6 cellular contexts compared by ENCODE assay signal in the genomic region with DNA sequence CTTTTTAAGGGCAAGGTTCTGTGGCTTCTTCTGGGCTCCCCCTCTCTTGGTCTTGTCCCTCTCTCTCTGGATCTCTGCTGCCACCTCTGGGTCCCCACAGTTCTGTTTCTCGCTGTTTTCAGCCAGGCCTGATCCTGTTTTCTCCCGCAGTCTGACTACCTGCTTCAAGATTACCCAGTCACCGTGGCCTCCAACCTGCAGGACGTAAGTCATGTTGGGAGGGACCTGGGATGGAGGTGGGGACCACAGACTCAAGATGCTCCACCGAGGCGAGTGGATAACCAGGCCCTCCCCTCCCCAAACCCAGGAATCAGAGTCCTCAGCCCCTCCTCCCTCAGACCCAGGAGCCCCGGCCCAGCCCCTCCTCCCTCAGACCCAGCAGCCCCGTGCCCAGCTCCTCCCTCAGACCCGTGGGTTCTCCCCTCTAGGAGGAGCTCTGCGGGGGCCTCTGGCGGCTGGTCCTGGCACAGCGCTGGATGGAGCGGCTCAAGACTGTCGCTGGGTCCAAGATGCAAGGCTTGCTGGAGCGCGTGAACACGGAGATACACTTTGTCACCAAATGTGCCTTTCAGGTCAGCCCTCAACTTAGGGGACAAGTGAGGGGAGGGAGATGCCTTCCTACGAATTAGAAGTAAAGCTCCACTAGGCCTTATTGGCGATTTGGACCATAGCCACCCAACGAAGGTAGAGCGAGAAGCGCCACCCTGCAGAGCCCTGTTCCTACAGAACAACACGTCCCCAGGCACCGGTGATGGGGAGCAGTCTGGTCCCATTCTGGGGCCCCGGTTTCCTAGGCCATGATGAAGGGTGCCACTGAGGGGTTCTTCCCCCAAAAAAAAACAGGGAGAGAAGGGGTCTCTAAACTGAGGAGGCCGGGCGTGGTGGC. TPM values are rescaled to one million over a fixed set of nuclear protein-coding genes. Genes with fewer than 3 reads are reported as not detected.
DNase-seq lines count a peak whose midpoint lies in the region; ATAC-seq, FAIRE-seq and TF ChIP-seq lines count a peak whose summit lies in the region.

No MANE protein-coding gene starts in this region.

- H3K9me3 ChIP-seq in HepG2 (ENCODE audit: low read length) (no peaks in the 10 kb centered on the region), right lobe of liver (no peaks in the 10 kb centered on the region), lower lobe of right lung (no peaks in the 10 kb centered on the region), prostate gland (no peaks in the 10 kb centered on the region)

- ATAC-seq in HepG2 (peak; percentile 81), right lobe of liver (no peak), lower lobe of right lung (peak; percentile 13 to 29), GM21390 (IDR thresholded peaks at IDR 0.05; ENCODE audit: unreplicated experiment) (no peak)

- H3K4me2 ChIP-seq in HepG2 (ENCODE audit: low read depth, low read length) = peak overlapping the region; percentile 68

- no TSS peak for BruUV-seq in HepG2 (replicated peaks; lab: Mats Ljungman, UMichigan)

- TF ChIP-seq POLR2A in HepG2 (IDR thresholded peaks at IDR 0.05; ENCODE audit: insufficient read depth in 1 of 2, low read depth in 2 of 2, low read length in 2 of 2) = no peak
- TF ChIP-seq POLR2A in right lobe of liver (IDR thresholded peaks at IDR 0.05) = no peak
- TF ChIP-seq POLR2A in prostate gland (IDR thresholded peaks at IDR 0.05) = no peak

- H3K4me1 ChIP-seq in HepG2 (ENCODE audit: insufficient read depth, low read length) (peaks cover 51% of the 10 kb centered on the region), right lobe of liver (peaks cover 0 to 5% (median 0%) of the 10 kb centered on the region in 4 donors), lower lobe of right lung (peaks cover 10% of the 10 kb centered on the region), prostate gland (replicated peaks) (no peaks in the 10 kb centered on the region)

- FAIRE-seq in HepG2 (lab: Jason Lieb, UNC) = peak; percentile 67

- H3K4me3 ChIP-seq in HepG2 (replicated peaks in 1 of 3; ENCODE audit: insufficient read depth in 1 of 3, low read depth in 2 of 3, low read length in 3 of 3) (peak overlapping the region in 2 of 3 experiments; percentile 5 to 60; a peak in 2 of 6 replicates), right lobe of liver (no peak overlapping the region), lower lobe of right lung (no peak overlapping the region), prostate gland (no peak overlapping the region)

- TF ChIP-seq EP300 in HepG2 (IDR thresholded peaks at IDR 0.05; ENCODE audit: low read depth in 2 of 2, low read length in 2 of 2) (no peak), HepG2 (CRISPR knock-in tag; IDR thresholded peaks at IDR 0.05; ENCODE audit: borderline replicate concordance) (no peak)

- in situ Hi-C loops in HepG2 (cut with HindIII; ENCODE audit: extremely low pct_ligation_motif_present, low pct_unique_long_range_greater_than_20kb) = no loop called here

- TF ChIP-seq CTCF in HepG2 (CRISPR knock-in tag; IDR thresholded peaks at IDR 0.05) = peak; percentile 81
- TF ChIP-seq CTCF in right lobe of liver (IDR thresholded peaks at IDR 0.05) = no peak
- peak; percentile 33 for TF ChIP-seq CTCF in lower lobe of right lung (IDR thresholded peaks at IDR 0.05)
- TF ChIP-seq CTCF in prostate gland (IDR thresholded peaks at IDR 0.05) = peak in 1 of 4 experiments; percentile 47

- H2AFZ ChIP-seq in HepG2 (ENCODE audit: low read length) = no peak overlapping the region

- H3K27me3 ChIP-seq in HepG2 (ENCODE audit: control insufficient read depth in 1 of 2, insufficient read depth in 2 of 2, low read length in 2 of 2) (no peaks in the 10 kb centered on the region; a peak in 1 of 5 replicates), right lobe of liver (no peaks in the 10 kb centered on the region), lower lobe of right lung (ENCODE audit: low read depth) (no peaks in the 10 kb centered on the region), prostate gland (replicated peaks; ENCODE audit: insufficient read depth) (no peaks in the 10 kb centered on the region)

- DNase-seq in HepG2 (ENCODE audit: low spot score) (no peak), right lobe of liver (no peak), lower lobe of right lung (no peak), prostate gland (ENCODE audit: low spot score) (no peak)
- peak; percentile 58 for DNase-seq in activated effector memory CD4-positive, alpha-beta T cell treated with Interleukin-2 at 50 U/mL for 16 hours

- intact Hi-C loops in HepG2 (cut with micrococcal nuclease; ENCODE audit: unreplicated experiment) = no loop called here
- intact Hi-C loops in right lobe of liver (cut with DNase I) = no loop called here
- intact Hi-C loops in lower lobe of right lung (cut with DNase I) = no loop called here
- intact Hi-C loops in prostate gland (cut with DNase I) = no loop called here

- CTCF ChIA-PET in HepG2 (lab: Yijun Ruan, JAX; ENCODE audit: low intra/inter-chr PET ratio, low total read pairs) = interaction anchor here (1.2 to 1.3 kb wide), 2 partner anchors 33 to 84 kb away, joined by 3 to 5 read pairs; no protein-coding TSS in a partner anchor

- peak; percentile 36 for TF ChIP-seq RAD21 in HepG2 (CRISPR knock-in tag; IDR thresholded peaks at IDR 0.05)

- no peaks in the 10 kb centered on the region for H4K20me1 ChIP-seq in HepG2 (ENCODE audit: insufficient read depth, low read length)

- H3K27ac ChIP-seq in HepG2 (ENCODE audit: extremely low read length, insufficient read depth, low read length) (no peak overlapping the region), right lobe of liver (no peak overlapping the region), lower lobe of right lung (no peak overlapping the region), prostate gland (no peak overlapping the region)

- 0 out of 2 replicates have a peak overlapping the region, but pooled peaks have one; percentile 21 for H3K9ac ChIP-seq in HepG2 (ENCODE audit: insufficient read depth, low read depth, low read length)

- 35% methylated on average over 22 of the region's 27 CpGs for WGBS in HepG2 (ENCODE audit: low lambda C conversion rate)
- 74% methylated on average over 6 of the region's 27 CpGs for WGBS in right lobe of liver (ENCODE audit: insufficient coverage, low coverage, low lambda C conversion rate, missing lambda C conversion rate)
- 59% methylated on average over 27 of the region's 27 CpGs for WGBS in prostate gland

- no peaks in the 10 kb centered on the region for H3K36me3 ChIP-seq in HepG2 (replicated peaks in 1 of 2; ENCODE audit: control insufficient read depth in 1 of 2, insufficient read depth in 2 of 2, low read length in 2 of 2)
- H3K36me3 ChIP-seq in right lobe of liver = no peaks in the 10 kb centered on the region
- H3K36me3 ChIP-seq in lower lobe of right lung = no peaks in the 10 kb centered on the region
- H3K36me3 ChIP-seq in prostate gland = no peaks in the 10 kb centered on the region

- H3K79me2 ChIP-seq in HepG2 (ENCODE audit: insufficient read depth, low read length) = no peaks in the 10 kb centered on the region

- POLR2A ChIA-PET in HepG2 (lab: Yijun Ruan, JAX) = interaction anchor here (0.6 to 1.3 kb wide), 8 partner anchors 12 to 164 kb away, joined by 3 to 24 read pairs (median 4); a partner anchor contains a TSS

RNA-seq across cellular contexts. Expression of a gene that starts 2.2 kb away (rescaled TPM):
- total RNA-seq in HepG2 (2016; rRNA removed; fragmentation: Illumina TruSeq; extraction: Trizol) (0.58 and 1.5 TPM in 2 replicates), right lobe of liver (1 to 10 TPM in 5 of 6 experiments, under 1 TPM in 1; 0.80 to 4.4 (median 2.3) TPM), lower lobe of right lung (12.8 TPM), prostate gland (10 to 100 TPM in 1 of 2 donors, 1 to 10 TPM in 1; 2.9 to 10.7 TPM)
- total RNA-seq in HepG2 (2016; cell fraction: cytosol; rRNA removed; fragmentation: Illumina TruSeq; extraction: Trizol; ENCODE audit: low read depth) = 2.3 and 2.9 TPM in 2 replicates
- total RNA-seq in HepG2 (2016; cell fraction: insoluble cytoplasmic fraction; rRNA removed; fragmentation: Illumina TruSeq; extraction: Trizol) = 0.67 and 1.4 TPM in 2 replicates
- total RNA-seq in HepG2 (2016; cell fraction: membrane; rRNA removed; fragmentation: Illumina TruSeq; extraction: Trizol) = 2.2 and 2.3 TPM in 2 replicates
- total RNA-seq in HepG2 (2016; cell fraction: nucleus; rRNA removed; fragmentation: Illumina TruSeq; extraction: Trizol) = 1.3 and 2.9 TPM in 2 replicates
- 2.6 and 3.0 TPM in 2 replicates for polyA plus RNA-seq in HepG2 (2011; rRNA removed)
- 1.1 and 1.7 TPM in 2 replicates for polyA plus RNA-seq in HepG2 (2011; cell fraction: cytosol; rRNA removed)
- polyA plus RNA-seq in HepG2 (2011; cell fraction: nucleus; rRNA removed) = 5.2 and 6.9 TPM in 2 replicates
- 2.0 and 4.6 TPM in 2 replicates for polyA plus RNA-seq in HepG2 (2012)
- 4.2 and 4.4 TPM in 2 replicates for polyA plus RNA-seq in HepG2 (2016; cell fraction: cytosol; fragmentation: Illumina TruSeq; extraction: Trizol; ENCODE audit: low read depth)
- 2.3 and 2.4 TPM in 2 replicates for polyA plus RNA-seq in HepG2 (2016; cell fraction: insoluble cytoplasmic fraction; fragmentation: Illumina TruSeq; extraction: Trizol; ENCODE audit: low read depth)
- polyA plus RNA-seq in HepG2 (2016; cell fraction: membrane; fragmentation: Illumina TruSeq; extraction: Trizol; ENCODE audit: low read depth) = 2.5 and 3.6 TPM in 2 replicates
- 7.4 and 8.8 TPM in 2 replicates for polyA plus RNA-seq in HepG2 (2016; cell fraction: nucleus; fragmentation: Illumina TruSeq; extraction: Trizol; ENCODE audit: insufficient read depth, low read depth)
- 1.2 and 1.7 TPM in 2 replicates for polyA minus RNA-seq in HepG2 (2011; rRNA and poly(A)+ RNA removed; ENCODE audit: low replicate concordance)
- polyA minus RNA-seq in HepG2 (2011; cell fraction: cytosol; rRNA and poly(A)+ RNA removed) = 0.79 and 2.5 TPM in 2 replicates
- 0.90 and 1.1 TPM in 2 replicates for polyA minus RNA-seq in HepG2 (2011; cell fraction: nucleus; rRNA and poly(A)+ RNA removed)

RNA-seq across cellular contexts. Expression of a gene that starts 11.2 kb away (rescaled TPM):
- total RNA-seq in HepG2 (2016; rRNA removed; fragmentation: Illumina TruSeq; extraction: Trizol) (2,601 and 3,137 TPM in 2 replicates), right lobe of liver (100 to 1,000 TPM; 675 to 992 (median 801) TPM), lower lobe of right lung (1,820 TPM), prostate gland (1,000 to 10,000 TPM; 2,414 to 3,956 TPM)
- 4,258 and 4,636 TPM in 2 replicates for total RNA-seq in HepG2 (2016; cell fraction: cytosol; rRNA removed; fragmentation: Illumina TruSeq; extraction: Trizol; ENCODE audit: low read depth)
- total RNA-seq in HepG2 (2016; cell fraction: insoluble cytoplasmic fraction; rRNA removed; fragmentation: Illumina TruSeq; extraction: Trizol) = 2,656 and 3,295 TPM in 2 replicates
- total RNA-seq in HepG2 (2016; cell fraction: membrane; rRNA removed; fragmentation: Illumina TruSeq; extraction: Trizol) = 7,013 and 7,095 TPM in 2 replicates
- total RNA-seq in HepG2 (2016; cell fraction: nucleus; rRNA removed; fragmentation: Illumina TruSeq; extraction: Trizol) = 1,096 and 1,183 TPM in 2 replicates
- 3,407 and 3,954 TPM in 2 replicates for polyA plus RNA-seq in HepG2 (2011; rRNA removed)
- 2,986 and 5,309 TPM in 2 replicates for polyA plus RNA-seq in HepG2 (2011; cell fraction: cytosol; rRNA removed)
- polyA plus RNA-seq in HepG2 (2011; cell fraction: nucleus; rRNA removed) = 2,708 and 2,782 TPM in 2 replicates
- 2,954 and 4,264 TPM in 2 replicates for polyA plus RNA-seq in HepG2 (2012)
- polyA plus RNA-seq in HepG2 (2016; cell fraction: cytosol; fragmentation: Illumina TruSeq; extraction: Trizol; ENCODE audit: low read depth) = 5,376 and 5,987 TPM in 2 replicates
- polyA plus RNA-seq in HepG2 (2016; cell fraction: insoluble cytoplasmic fraction; fragmentation: Illumina TruSeq; extraction: Trizol; ENCODE audit: low read depth) = 3,762 and 3,802 TPM in 2 replicates
- 7,707 and 8,057 TPM in 2 replicates for polyA plus RNA-seq in HepG2 (2016; cell fraction: membrane; fragmentation: Illumina TruSeq; extraction: Trizol; ENCODE audit: low read depth)
- 2,294 and 2,333 TPM in 2 replicates for polyA plus RNA-seq in HepG2 (2016; cell fraction: nucleus; fragmentation: Illumina TruSeq; extraction: Trizol; ENCODE audit: insufficient read depth, low read depth)
- polyA minus RNA-seq in HepG2 (2011; rRNA and poly(A)+ RNA removed; ENCODE audit: low replicate concordance) = 2,394 and 2,613 TPM in 2 replicates
- 898 and 937 TPM in 2 replicates for polyA minus RNA-seq in HepG2 (2011; cell fraction: cytosol; rRNA and poly(A)+ RNA removed)
- 1,540 and 1,647 TPM in 2 replicates for polyA minus RNA-seq in HepG2 (2011; cell fraction: nucleus; rRNA and poly(A)+ RNA removed)

RNA-seq across cellular contexts. Expression of a gene that starts 20.0 kb away (rescaled TPM):
- total RNA-seq in HepG2 (2016; rRNA removed; fragmentation: Illumina TruSeq; extraction: Trizol) (2,345 and 2,734 TPM in 2 replicates), right lobe of liver (1,000 to 10,000 TPM in 2 of 6 experiments, 100 to 1,000 TPM in 4; 417 to 1,739 (median 617) TPM), lower lobe of right lung (1,649 TPM), prostate gland (1,000 to 10,000 TPM; 4,118 to 4,499 TPM)
- 3,922 and 3,962 TPM in 2 replicates for total RNA-seq in HepG2 (2016; cell fraction: cytosol; rRNA removed; fragmentation: Illumina TruSeq; extraction: Trizol; ENCODE audit: low read depth)
- 2,320 and 2,893 TPM in 2 replicates for total RNA-seq in HepG2 (2016; cell fraction: insoluble cytoplasmic fraction; rRNA removed; fragmentation: Illumina TruSeq; extraction: Trizol)
- 5,292 and 5,634 TPM in 2 replicates for total RNA-seq in HepG2 (2016; cell fraction: membrane; rRNA removed; fragmentation: Illumina TruSeq; extraction: Trizol)
- total RNA-seq in HepG2 (2016; cell fraction: nucleus; rRNA removed; fragmentation: Illumina TruSeq; extraction: Trizol) = 817 and 896 TPM in 2 replicates
- 2,839 and 2,896 TPM in 2 replicates for polyA plus RNA-seq in HepG2 (2011; rRNA removed)
- 6,087 and 6,094 TPM in 2 replicates for polyA plus RNA-seq in HepG2 (2011; cell fraction: cytosol; rRNA removed)
- polyA plus RNA-seq in HepG2 (2011; cell fraction: nucleus; rRNA removed) = 1,822 and 1,919 TPM in 2 replicates
- 3,444 and 3,595 TPM in 2 replicates for polyA plus RNA-seq in HepG2 (2012)
- polyA plus RNA-seq in HepG2 (2016; cell fraction: cytosol; fragmentation: Illumina TruSeq; extraction: Trizol; ENCODE audit: low read depth) = 4,821 and 5,462 TPM in 2 replicates
- 3,269 and 3,282 TPM in 2 replicates for polyA plus RNA-seq in HepG2 (2016; cell fraction: insoluble cytoplasmic fraction; fragmentation: Illumina TruSeq; extraction: Trizol; ENCODE audit: low read depth)
- 6,240 and 6,461 TPM in 2 replicates for polyA plus RNA-seq in HepG2 (2016; cell fraction: membrane; fragmentation: Illumina TruSeq; extraction: Trizol; ENCODE audit: low read depth)
- 1,822 and 1,918 TPM in 2 replicates for polyA plus RNA-seq in HepG2 (2016; cell fraction: nucleus; fragmentation: Illumina TruSeq; extraction: Trizol; ENCODE audit: insufficient read depth, low read depth)
- polyA minus RNA-seq in HepG2 (2011; rRNA and poly(A)+ RNA removed; ENCODE audit: low replicate concordance) = 1,415 and 1,765 TPM in 2 replicates
- 470 and 550 TPM in 2 replicates for polyA minus RNA-seq in HepG2 (2011; cell fraction: cytosol; rRNA and poly(A)+ RNA removed)
- 202 and 266 TPM in 2 replicates for polyA minus RNA-seq in HepG2 (2011; cell fraction: nucleus; rRNA and poly(A)+ RNA removed)

RNA-seq across cellular contexts. Expression of a gene that starts 23.2 kb away (rescaled TPM):
- total RNA-seq in HepG2 (2016; rRNA removed; fragmentation: Illumina TruSeq; extraction: Trizol) (29.6 and 34.9 TPM in 2 replicates), right lobe of liver (10 to 100 TPM; 14.4 to 29.6 (median 19.8) TPM), lower lobe of right lung (33.7 TPM), prostate gland (10 to 100 TPM; 24.3 to 42.0 TPM)
- 2.5 and 3.4 TPM in 2 replicates for total RNA-seq in HepG2 (2016; cell fraction: cytosol; rRNA removed; fragmentation: Illumina TruSeq; extraction: Trizol; ENCODE audit: low read depth)
- total RNA-seq in HepG2 (2016; cell fraction: insoluble cytoplasmic fraction; rRNA removed; fragmentation: Illumina TruSeq; extraction: Trizol) = 27.6 and 38.2 TPM in 2 replicates
- total RNA-seq in HepG2 (2016; cell fraction: membrane; rRNA removed; fragmentation: Illumina TruSeq; extraction: Trizol) = 6.3 and 7.8 TPM in 2 replicates
- 15.0 and 23.1 TPM in 2 replicates for total RNA-seq in HepG2 (2016; cell fraction: nucleus; rRNA removed; fragmentation: Illumina TruSeq; extraction: Trizol)
- polyA plus RNA-seq in HepG2 (2011; rRNA removed) = 8.4 and 9.2 TPM in 2 replicates
- 6.8 and 16.2 TPM in 2 replicates for polyA plus RNA-seq in HepG2 (2011; cell fraction: cytosol; rRNA removed)
- polyA plus RNA-seq in HepG2 (2011; cell fraction: nucleus; rRNA removed) = 31.7 and 40.0 TPM in 2 replicates
- polyA plus RNA-seq in HepG2 (2012) = 7.6 and 9.2 TPM in 2 replicates
- polyA plus RNA-seq in HepG2 (2016; cell fraction: cytosol; fragmentation: Illumina TruSeq; extraction: Trizol; ENCODE audit: low read depth) = 1.7 and 2.8 TPM in 2 replicates
- polyA plus RNA-seq in HepG2 (2016; cell fraction: insoluble cytoplasmic fraction; fragmentation: Illumina TruSeq; extraction: Trizol; ENCODE audit: low read depth) = 25.4 and 29.9 TPM in 2 replicates
- polyA plus RNA-seq in HepG2 (2016; cell fraction: membrane; fragmentation: Illumina TruSeq; extraction: Trizol; ENCODE audit: low read depth) = 3.2 and 4.3 TPM in 2 replicates
- polyA plus RNA-seq in HepG2 (2016; cell fraction: nucleus; fragmentation: Illumina TruSeq; extraction: Trizol; ENCODE audit: insufficient read depth, low read depth) = 40.8 and 41.9 TPM in 2 replicates
- 16.3 and 53.3 TPM in 2 replicates for polyA minus RNA-seq in HepG2 (2011; rRNA and poly(A)+ RNA removed; ENCODE audit: low replicate concordance)
- 13.7 and 17.8 TPM in 2 replicates for polyA minus RNA-seq in HepG2 (2011; cell fraction: cytosol; rRNA and poly(A)+ RNA removed)
- polyA minus RNA-seq in HepG2 (2011; cell fraction: nucleus; rRNA and poly(A)+ RNA removed) = 3.6 and 4.4 TPM in 2 replicates

RNA-seq across cellular contexts. Expression of a gene that starts 24.6 kb away (rescaled TPM):
- total RNA-seq in HepG2 (2016; rRNA removed; fragmentation: Illumina TruSeq; extraction: Trizol) (94.9 and 110 TPM in 2 replicates), right lobe of liver (10 to 100 TPM; 37.4 to 57.7 (median 43.4) TPM), lower lobe of right lung (63.2 TPM), prostate gland (100 to 1,000 TPM in 1 of 2 donors, 10 to 100 TPM in 1; 93.0 to 123 TPM)
- 60.4 and 74.8 TPM in 2 replicates for total RNA-seq in HepG2 (2016; cell fraction: cytosol; rRNA removed; fragmentation: Illumina TruSeq; extraction: Trizol; ENCODE audit: low read depth)
- 105 and 114 TPM in 2 replicates for total RNA-seq in HepG2 (2016; cell fraction: insoluble cytoplasmic fraction; rRNA removed; fragmentation: Illumina TruSeq; extraction: Trizol)
- total RNA-seq in HepG2 (2016; cell fraction: membrane; rRNA removed; fragmentation: Illumina TruSeq; extraction: Trizol) = 77.7 and 93.8 TPM in 2 replicates
- 75.2 and 89.0 TPM in 2 replicates for total RNA-seq in HepG2 (2016; cell fraction: nucleus; rRNA removed; fragmentation: Illumina TruSeq; extraction: Trizol)
- polyA plus RNA-seq in HepG2 (2011; rRNA removed) = 126 and 137 TPM in 2 replicates
- 117 and 150 TPM in 2 replicates for polyA plus RNA-seq in HepG2 (2011; cell fraction: cytosol; rRNA removed)
- polyA plus RNA-seq in HepG2 (2011; cell fraction: nucleus; rRNA removed) = 281 and 313 TPM in 2 replicates
- 108 and 121 TPM in 2 replicates for polyA plus RNA-seq in HepG2 (2012)
- 33.5 and 45.1 TPM in 2 replicates for polyA plus RNA-seq in HepG2 (2016; cell fraction: cytosol; fragmentation: Illumina TruSeq; extraction: Trizol; ENCODE audit: low read depth)
- 86.6 and 90.0 TPM in 2 replicates for polyA plus RNA-seq in HepG2 (2016; cell fraction: insoluble cytoplasmic fraction; fragmentation: Illumina TruSeq; extraction: Trizol; ENCODE audit: low read depth)
- 42.8 and 56.0 TPM in 2 replicates for polyA plus RNA-seq in HepG2 (2016; cell fraction: membrane; fragmentation: Illumina TruSeq; extraction: Trizol; ENCODE audit: low read depth)
- 175 and 195 TPM in 2 replicates for polyA plus RNA-seq in HepG2 (2016; cell fraction: nucleus; fragmentation: Illumina TruSeq; extraction: Trizol; ENCODE audit: insufficient read depth, low read depth)
- polyA minus RNA-seq in HepG2 (2011; rRNA and poly(A)+ RNA removed; ENCODE audit: low replicate concordance) = 83.0 and 106 TPM in 2 replicates
- 40.9 and 42.6 TPM in 2 replicates for polyA minus RNA-seq in HepG2 (2011; cell fraction: cytosol; rRNA and poly(A)+ RNA removed)
- polyA minus RNA-seq in HepG2 (2011; cell fraction: nucleus; rRNA and poly(A)+ RNA removed) = 50.9 and 63.0 TPM in 2 replicates

Comparison
In these comparisons a context has a peak if more than half of its experiments do, and no peak if none do; other contexts are left out.
1. ATAC-seq: peak in HepG2 (single experiment) and lower lobe of right lung (2 of 2); none in right lobe of liver (0 of 4) and GM21390 (single experiment).
2. H3K4me3 ChIP-seq: peak in HepG2 (2 of 3); none in right lobe of liver (0 of 3), lower lobe of right lung (single experiment) and prostate gland (0 of 2).
3. CTCF ChIP-seq: peak in HepG2 (single experiment) and lower lobe of right lung (single experiment); none in right lobe of liver (0 of 4).